In genomic region chr10:11573497-11573896, GRCh38 we compare ENCODE assay signal across 9 cellular contexts. TPM values are rescaled to one million over a fixed set of nuclear protein-coding genes. Genes with fewer than 3 reads are reported as not detected.
DNase-seq lines count a peak whose midpoint lies in the region; ATAC-seq and TF ChIP-seq lines count a peak whose summit lies in the region.
"Had no signal": no experiment of that assay in that cellular context is flagged by ENCODE, and none has a peak within 500 bp of the region (broad histone marks: within the 10 kb centered on the region; RNA-seq: fewer than 3 reads in every experiment).

No MANE protein-coding gene starts in this region.

- peak overlapping the region; percentile 1; the same call in 1 of the 2 replicates for H3K9ac ChIP-seq in GM23248

- in situ Hi-C loops in GM23248 (cut with MboI) (no loop called here), GM13976 (cut with MboI; ENCODE audit: low sequenced_read_pairs, unreplicated experiment) (no loop called here)

- H3F3A ChIP-seq in GM23248 (ENCODE audit: insufficient read depth): peaks cover 9% of the 10 kb centered on the region; the same call in 1 of the 2 replicates

- H3K27me3 ChIP-seq in GM23248 (replicated peaks; ENCODE audit: insufficient read depth): no peaks in the 10 kb centered on the region

- H3K36me3 ChIP-seq in GM23248 (ENCODE audit: low read depth): no peaks in the 10 kb centered on the region

- H3K4me3 ChIP-seq in GM23248: peak overlapping the region; percentile 48

- no peaks in the 10 kb centered on the region for H3K9me2 ChIP-seq in GM23248 (ENCODE audit: insufficient read depth)

- H3K79me2 ChIP-seq in GM23248 (ENCODE audit: insufficient read depth): peaks cover 7% of the 10 kb centered on the region

- peak overlapping the region; percentile 69 for H3K4me2 ChIP-seq in GM23248 (ENCODE audit: unreplicated experiment)

- DNase-seq in EL: peak; percentile 9
- peak; percentile 70 for DNase-seq in GM23248
- peak; percentile 76 for DNase-seq in NOMO-1 treated with dmso at 0.1 percent for 144 hours (lab: John Stamatoyannopoulos, UW; ENCODE audit: unreplicated experiment)
- DNase-seq in kidney glomerular epithelial cell (lab: John Stamatoyannopoulos, UW): peak; percentile 5
- no peak for DNase-seq in GM13976 (ENCODE audit: low spot score)
- DNase-seq in activated CD8-positive, alpha-beta memory T cell treated with anti-CD3 and anti-CD28 coated beads for 24 hours: no peak
- DNase-seq: NCI-H2227 treated with DMSO at 0.1 percent for 48 hours had no signal

- peak overlapping the region; percentile 13; the same call in 1 of the 2 replicates for H3K27ac ChIP-seq in GM23248

- no peaks in the 10 kb centered on the region for H3K9me3 ChIP-seq in GM23248 (ENCODE audit: low read depth)

- no peaks in the 10 kb centered on the region for H4K20me1 ChIP-seq in GM23248 (ENCODE audit: insufficient read depth)

- 35 to 37% methylated on average over 3 of the region's 3 CpGs for WGBS in GM23248 (ENCODE audit: low coverage in 1 of 2, low lambda C conversion rate in 2 of 2, missing lambda C conversion rate in 2 of 2), 2 experiments

- H3K4me1 ChIP-seq in GM23248 (ENCODE audit: insufficient read depth): peaks cover 11% of the 10 kb centered on the region

- H2AFZ ChIP-seq in GM23248: peak overlapping the region; percentile 42

- no peak for TF ChIP-seq CTCF in GM13976 (IDR thresholded peaks at IDR 0.05; ENCODE audit: borderline replicate concordance, control extremely low read depth, extremely low read depth, insufficient read depth, missing control alignments)

- ATAC-seq in GM19324 (IDR thresholded peaks at IDR 0.05; ENCODE audit: low FRiP score, unreplicated experiment): no peak
- no peak for ATAC-seq in HG02840 (IDR thresholded peaks at IDR 0.05; ENCODE audit: low FRiP score, unreplicated experiment)

RNA-seq across cellular contexts. Expression of gene USP6NL, which starts 38.0 kb away (rescaled TPM):
- 7.3 and 9.2 TPM in 2 replicates for total RNA-seq in GM23248 (2014; rRNA removed; shearing (Covaris generic))
- 4.4 and 4.8 TPM in 2 replicates for polyA plus RNA-seq in GM23248 (2016; fragmentation: Nextera tagmentation; extraction: Ambion mirVana)

Comparison
In these comparisons a context has a peak if more than half of its experiments do, and no peak if none do; other contexts are left out.
1. DNase-seq: peak in EL (single experiment), GM23248 (single experiment), NOMO-1 treated with dmso at 0.1 percent for 144 hours (single experiment) and kidney glomerular epithelial cell (single experiment); none in GM13976 (single experiment) and activated CD8-positive, alpha-beta memory T cell treated with anti-CD3 and anti-CD28 coated beads for 24 hours (single experiment).